Comparison of ENCODE assay signal across 13 cellular contexts in the genomic region with DNA sequence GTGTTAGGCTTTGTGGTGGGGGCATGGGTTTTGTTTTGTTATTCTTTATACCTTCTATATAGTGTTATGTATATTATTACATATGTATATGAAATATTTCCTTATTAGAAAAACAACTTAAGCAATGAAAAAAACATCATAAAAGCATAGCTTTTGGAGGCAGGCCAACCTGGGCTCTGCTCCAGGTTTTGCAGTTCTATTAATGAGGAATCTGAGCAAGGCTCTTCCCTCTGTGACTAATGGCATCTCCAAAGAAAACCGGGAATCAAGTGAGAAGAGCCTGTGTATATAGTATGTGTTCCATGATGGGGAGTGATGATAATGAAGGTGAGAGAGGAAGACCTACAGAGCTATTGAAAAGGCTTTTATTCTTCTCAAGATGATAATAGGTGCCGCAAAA.
DNase-seq lines count a peak whose midpoint lies in the region; ATAC-seq and TF ChIP-seq lines count a peak whose summit lies in the region.
"Had no signal": no experiment of that assay in that cellular context is flagged by ENCODE, and none has a peak within 500 bp of the region (broad histone marks: within the 10 kb centered on the region; RNA-seq: fewer than 3 reads in every experiment).

No MANE protein-coding gene starts in this region.

- TF ChIP-seq POLR2A in heart left ventricle (IDR thresholded peaks at IDR 0.05) = no peak

- no peaks in the 10 kb centered on the region for H3K79me2 ChIP-seq in SK-N-SH (ENCODE audit: insufficient read depth)

- intact Hi-C loops in left ventricle myocardium superior (cut with micrococcal nuclease) = no loop called here
- intact Hi-C loops in heart left ventricle (cut with DNase I) = no loop called here

- H3K27ac ChIP-seq in heart left ventricle = no peak overlapping the region
- H3K27ac ChIP-seq in SK-N-SH (ENCODE audit: low read depth in 2 of 2, low read length in 1 of 2) = no peak overlapping the region

- H3K9me3 Mint-ChIP-seq in type B pancreatic cell = peaks cover 6% of the 10 kb centered on the region

- H3K9ac ChIP-seq in SK-N-SH = no peak overlapping the region

- H3F3A ChIP-seq in SK-N-SH (replicated peaks; ENCODE audit: insufficient read depth) = peaks cover 4% of the 10 kb centered on the region

- TF ChIP-seq EP300 in SK-N-SH (IDR thresholded peaks at IDR 0.05; ENCODE audit: borderline replicate concordance in 1 of 2, low read depth in 1 of 2, low read length in 1 of 2) = peak in 1 of 2 experiments; percentile 15; a peak in 1 of 4 replicates

- no peaks in the 10 kb centered on the region for H3K9me2 ChIP-seq in SK-N-SH

- 31 to 45% (median 38%) methylated on average over 2 of the region's 2 CpGs for WGBS in heart left ventricle, 4 donors
- WGBS in SK-N-SH (ENCODE audit: low lambda C conversion rate) = 19% methylated on average over 2 of the region's 2 CpGs

- peaks cover 4% of the 10 kb centered on the region for H3K27me3 Mint-ChIP-seq in type B pancreatic cell

- no peaks in the 10 kb centered on the region for H4K20me1 ChIP-seq in SK-N-SH (ENCODE audit: insufficient read depth)

- H3K9me3 ChIP-seq in heart left ventricle = peaks cover 0 to 11% (median 0%) of the 10 kb centered on the region in 12 donors
- no peaks in the 10 kb centered on the region for H3K9me3 ChIP-seq in SK-N-SH

- H3K4me3 ChIP-seq in heart left ventricle (no peak overlapping the region), SK-N-SH (ENCODE audit: low read depth in 2 of 2, low read length in 1 of 2) (no peak overlapping the region)

- CTCF ChIA-PET in SK-N-SH (lab: Yijun Ruan, JAX) = interaction anchor here (6.6 kb wide), 1 partner anchor 10 kb away, joined by 30 read pairs; no protein-coding TSS in a partner anchor

- H3K4me2 ChIP-seq in SK-N-SH = no peak overlapping the region

- H3K36me3 ChIP-seq in heart left ventricle (no peaks in the 10 kb centered on the region), SK-N-SH (replicated peaks in 1 of 2; ENCODE audit: control insufficient read depth in 1 of 2, insufficient read depth in 2 of 2, low read length in 1 of 2) (no peaks in the 10 kb centered on the region)

- POLR2A ChIA-PET in SK-N-SH (lab: Yijun Ruan, JAX) = no interaction called here

- no peak overlapping the region for H3K27ac Mint-ChIP-seq in type B pancreatic cell
- H3K27ac Mint-ChIP-seq: naive thymus-derived CD8-positive, alpha-beta T cell had no signal

- ATAC-seq in left ventricle myocardium superior = no peak
- no peak for ATAC-seq in heart left ventricle
- no peak for ATAC-seq in HG02884 (IDR thresholded peaks at IDR 0.05; ENCODE audit: unreplicated experiment)
- ATAC-seq in HG02981 (IDR thresholded peaks at IDR 0.05; ENCODE audit: unreplicated experiment) = no peak
- ATAC-seq: naive thymus-derived CD8-positive, alpha-beta T cell had no signal

- H3K4me1 ChIP-seq in heart left ventricle = no peaks in the 10 kb centered on the region
- H3K4me1 ChIP-seq in SK-N-SH (ENCODE audit: control insufficient read depth in 1 of 2, insufficient read depth in 2 of 2, low read depth in 1 of 2, low read length in 1 of 2) = no peaks in the 10 kb centered on the region

- no peak for TF ChIP-seq RAD21 in SK-N-SH (IDR thresholded peaks at IDR 0.05; ENCODE audit: low read length)

- TF ChIP-seq CTCF in heart left ventricle (IDR thresholded peaks at IDR 0.05) (no peak), SK-N-SH (IDR thresholded peaks at IDR 0.05) (no peak), type B pancreatic cell (conservative IDR thresholded peaks at IDR 0.05) (no peak)

- no peaks in the 10 kb centered on the region for H3K27me3 ChIP-seq in heart left ventricle
- no peaks in the 10 kb centered on the region for H3K27me3 ChIP-seq in SK-N-SH (ENCODE audit: insufficient read depth)

- H3K36me3 Mint-ChIP-seq in type B pancreatic cell = no peaks in the 10 kb centered on the region

- peaks cover 8% of the 10 kb centered on the region for H3K4me1 Mint-ChIP-seq in type B pancreatic cell (ENCODE audit: unreplicated experiment)

- no peak overlapping the region for H2AFZ ChIP-seq in SK-N-SH (ENCODE audit: low read depth)

- H3K4me3 Mint-ChIP-seq in type B pancreatic cell = no peak overlapping the region
- H3K4me3 Mint-ChIP-seq: naive thymus-derived CD8-positive, alpha-beta T cell had no signal

- DNase-seq in left ventricle myocardium superior (peak; percentile 41), heart left ventricle (no peak), SK-N-SH (no peak), foreskin melanocyte (peak; percentile 18), T-helper 9 cell (no peak), type B pancreatic cell (ENCODE audit: extremely low spot score, unreplicated experiment) (no peak)
- DNase-seq: cerebellar nuclear complex; H7; naive thymus-derived CD8-positive, alpha-beta T cell; NCI-H1048; stimulated activated CD4-positive, alpha-beta T cell treated with anti-CD3 and anti-CD28 coated beads, Interleukin-2, amount 100 ng/mL, for 24 hours had no signal

TF ChIP-seq in SK-N-SH, 30 proteins besides CTCF, POLR2A, EP300 and RAD21 (continues in another document):
- TF ChIP-seq, protein P1, sequence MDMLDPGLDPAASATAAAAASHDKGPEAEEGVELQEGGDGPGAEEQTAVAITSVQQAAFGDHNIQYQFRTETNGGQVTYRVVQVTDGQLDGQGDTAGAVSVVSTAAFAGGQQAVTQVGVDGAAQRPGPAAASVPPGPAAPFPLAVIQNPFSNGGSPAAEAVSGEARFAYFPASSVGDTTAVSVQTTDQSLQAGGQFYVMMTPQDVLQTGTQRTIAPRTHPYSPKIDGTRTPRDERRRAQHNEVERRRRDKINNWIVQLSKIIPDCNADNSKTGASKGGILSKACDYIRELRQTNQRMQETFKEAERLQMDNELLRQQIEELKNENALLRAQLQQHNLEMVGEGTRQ (IDR thresholded peaks at IDR 0.05; ENCODE audit: borderline replicate concordance, low read depth, low read length) = no peak
- TF ChIP-seq, protein P2, sequence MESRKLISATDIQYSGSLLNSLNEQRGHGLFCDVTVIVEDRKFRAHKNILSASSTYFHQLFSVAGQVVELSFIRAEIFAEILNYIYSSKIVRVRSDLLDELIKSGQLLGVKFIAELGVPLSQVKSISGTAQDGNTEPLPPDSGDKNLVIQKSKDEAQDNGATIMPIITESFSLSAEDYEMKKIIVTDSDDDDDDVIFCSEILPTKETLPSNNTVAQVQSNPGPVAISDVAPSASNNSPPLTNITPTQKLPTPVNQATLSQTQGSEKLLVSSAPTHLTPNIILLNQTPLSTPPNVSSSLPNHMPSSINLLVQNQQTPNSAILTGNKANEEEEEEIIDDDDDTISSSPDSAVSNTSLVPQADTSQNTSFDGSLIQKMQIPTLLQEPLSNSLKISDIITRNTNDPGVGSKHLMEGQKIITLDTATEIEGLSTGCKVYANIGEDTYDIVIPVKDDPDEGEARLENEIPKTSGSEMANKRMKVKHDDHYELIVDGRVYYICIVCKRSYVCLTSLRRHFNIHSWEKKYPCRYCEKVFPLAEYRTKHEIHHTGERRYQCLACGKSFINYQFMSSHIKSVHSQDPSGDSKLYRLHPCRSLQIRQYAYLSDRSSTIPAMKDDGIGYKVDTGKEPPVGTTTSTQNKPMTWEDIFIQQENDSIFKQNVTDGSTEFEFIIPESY (IDR thresholded peaks at IDR 0.05; ENCODE audit: borderline replicate concordance, low read depth) = no peak
- no peak for TF ChIP-seq TEAD4 (IDR thresholded peaks at IDR 0.05; ENCODE audit: borderline replicate concordance, insufficient read depth)
- no peak for TF ChIP-seq MEF2A (IDR thresholded peaks at IDR 0.05; ENCODE audit: borderline replicate concordance, low read depth)
- no peak for TF ChIP-seq GABPA (IDR thresholded peaks at IDR 0.05; ENCODE audit: low read depth)
- TF ChIP-seq NRF1 (IDR thresholded peaks at IDR 0.05; ENCODE audit: low read depth, low read length) = no peak
- no peak for TF ChIP-seq EZH2phosphoT487 (IDR thresholded peaks at IDR 0.05; ENCODE audit: borderline replicate concordance, low read depth)
- TF ChIP-seq RXRA (IDR thresholded peaks at IDR 0.05; ENCODE audit: borderline replicate concordance, low read depth) = no peak
- TF ChIP-seq FOXJ3 (CRISPR knock-in tag; IDR thresholded peaks at IDR 0.05) = no peak
- TF ChIP-seq FOSL2 (IDR thresholded peaks at IDR 0.05; ENCODE audit: borderline replicate concordance, low read depth) = peak; percentile 25; the same call in 1 of the 2 replicates
- TF ChIP-seq RCOR1 (IDR thresholded peaks at IDR 0.05; ENCODE audit: low read length) = no peak
- TF ChIP-seq TAF1 (IDR thresholded peaks at IDR 0.05; ENCODE audit: borderline replicate concordance, low read depth, low read length) = no peak
- no peak for TF ChIP-seq YY1 (IDR thresholded peaks at IDR 0.05; ENCODE audit: low read depth)
- TF ChIP-seq POLR2AphosphoS5 (IDR thresholded peaks at IDR 0.05; ENCODE audit: low read depth, low read length) = no peak
- TF ChIP-seq, protein P3, sequence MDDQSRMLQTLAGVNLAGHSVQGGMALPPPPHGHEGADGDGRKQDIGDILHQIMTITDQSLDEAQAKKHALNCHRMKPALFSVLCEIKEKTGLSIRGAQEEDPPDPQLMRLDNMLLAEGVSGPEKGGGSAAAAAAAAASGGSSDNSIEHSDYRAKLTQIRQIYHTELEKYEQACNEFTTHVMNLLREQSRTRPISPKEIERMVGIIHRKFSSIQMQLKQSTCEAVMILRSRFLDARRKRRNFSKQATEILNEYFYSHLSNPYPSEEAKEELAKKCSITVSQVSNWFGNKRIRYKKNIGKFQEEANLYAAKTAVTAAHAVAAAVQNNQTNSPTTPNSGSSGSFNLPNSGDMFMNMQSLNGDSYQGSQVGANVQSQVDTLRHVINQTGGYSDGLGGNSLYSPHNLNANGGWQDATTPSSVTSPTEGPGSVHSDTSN (IDR thresholded peaks at IDR 0.05) = 0 out of 2 replicates have a peak, but pooled peaks have one; percentile 27
- TF ChIP-seq JUND (IDR thresholded peaks at IDR 0.05) = 0 out of 2 replicates have a peak, but pooled peaks have one; percentile 31

Comparison
In these comparisons a context has a peak if more than half of its experiments do, and no peak if none do; other contexts are left out.
1. DNase-seq: peak in left ventricle myocardium superior (single experiment) and foreskin melanocyte (single experiment); none in heart left ventricle (0 of 5), SK-N-SH (single experiment), T-helper 9 cell (single experiment) and type B pancreatic cell (single experiment).